ENCODE assay signal across 30 cellular contexts in the genomic region with DNA sequence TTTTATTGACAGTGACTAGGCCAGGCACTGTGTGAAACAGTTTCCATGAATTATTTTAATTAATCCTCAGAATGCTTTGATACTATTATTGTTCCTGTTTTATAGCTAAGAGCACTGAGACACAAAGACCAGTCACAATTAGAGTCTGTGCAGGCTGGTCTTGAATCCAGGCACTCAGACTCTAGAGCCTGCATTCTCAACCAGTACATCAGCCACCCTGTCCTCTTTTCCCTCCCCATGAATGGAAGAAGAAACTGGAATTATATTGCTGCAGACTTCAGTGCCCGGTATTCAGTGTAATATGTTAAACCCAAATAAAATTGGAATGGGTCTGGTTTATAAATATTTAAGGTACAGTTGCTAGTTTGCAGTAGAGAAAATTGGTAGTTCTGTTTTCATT.
"Had no signal": no experiment of that assay in that cellular context is flagged by ENCODE, and none has a peak within 500 bp of the region (broad histone marks: within the 10 kb centered on the region; RNA-seq: fewer than 3 reads in every experiment).

No MANE protein-coding gene starts in this region.

- H3K4me3 ChIP-seq: MG63, Peyer's patch, SJCRH30 had no signal

- H3K36me3 ChIP-seq: MG63, Peyer's patch, SJCRH30 had no signal

- H3K4me1 Mint-ChIP-seq: activated CD8-positive, alpha-beta memory T cell treated with anti-CD3 and anti-CD28 coated beads, Interleukin-2, amount 10 ng/mL, durations not matched to agents 7 days and 5 days; activated naive CD4-positive, alpha-beta T cell treated with anti-CD3 and anti-CD28 coated beads, Interleukin-2, amount 50 U/mL, for 24 hours had no signal

- H3K4me3 Mint-ChIP-seq: activated CD8-positive, alpha-beta memory T cell treated with anti-CD3 and anti-CD28 coated beads, Interleukin-2, amount 10 ng/mL, durations not matched to agents 7 days and 5 days; activated CD8-positive, alpha-beta T cell treated with anti-CD3 and anti-CD28 coated beads, Interleukin-2, amount 10 ng/mL, durations not matched to agents 7 days and 5 days; activated naive CD4-positive, alpha-beta T cell treated with anti-CD3 and anti-CD28 coated beads, Interleukin-2, amount 50 U/mL, for 24 hours; activated T-cell treated with anti-CD3 and anti-CD28 coated beads, Interleukin-2, amount 50 U/mL, for 24 hours; activated T-helper 1 cell treated with anti-CD3 and anti-CD28 coated beads, Interleukin-12 subunit alpha, Interleukin-12 subunit beta, Interleukin-2, Interleukin-4 antibody, amounts not matched to agents 30 ng/mL and 10 ng/mL and 1 ng/mL, durations not matched to agents 14 hours and 24 hours and 36 hours; T-helper 17 cell; WTC11 had no signal

- ATAC-seq: activated CD8-positive, alpha-beta memory T cell treated with anti-CD3 and anti-CD28 coated beads, Interleukin-2, amount 10 ng/mL, durations not matched to agents 7 days and 5 days; activated CD8-positive, alpha-beta T cell treated with anti-CD3 and anti-CD28 coated beads, Interleukin-2, amount 10 ng/mL, durations not matched to agents 7 days and 5 days; T-helper 17 cell; WTC11 had no signal

- DNase-seq: activated CD4-positive, alpha-beta T cell treated with anti-CD3 and anti-CD28 coated beads for 48 hours; activated CD4-positive, alpha-beta T cell treated with anti-CD3 and anti-CD28 coated beads, Interleukin-2, amount 50 U/mL, for 4 hours; activated CD4-positive, CD25-positive, alpha-beta regulatory T cell treated with anti-CD3 and anti-CD28 coated beads, Interleukin-2, amount 50 U/mL, for 72 hours; activated CD8-positive, alpha-beta memory T cell treated with anti-CD3 and anti-CD28 coated beads, Interleukin-2, amount 10 ng/mL, durations not matched to agents 7 days and 5 days; activated CD8-positive, alpha-beta T cell treated with anti-CD3 and anti-CD28 coated beads, Interleukin-2, amount 10 ng/mL, durations not matched to agents 7 days and 5 days; activated effector memory CD4-positive, alpha-beta T cell treated with Interleukin-2 at 50 U/mL for 16 hours; activated naive CD4-positive, alpha-beta T cell; activated T-cell treated with anti-CD3 and anti-CD28 coated beads, Interleukin-2, amount 50 U/mL, for 24 hours; amygdala; cerebellar nuclear complex; MG63; MV-4-11; NCI-H1092 treated with DMSO at 0.1 percent for 48 hours; NCI-H1417 treated with DMSO at 0.1 percent for 48 hours; NCI-H1694 treated with DMSO at 0.1 percent for 48 hours; NCI-H2029 treated with DMSO at 0.1 percent for 48 hours; NCI-H345; NCI-H510A; NCI-H526 treated with DMSO at 0.1 percent for 48 hours; NK-92 treated with Interleukin-12 subunit alpha and Interleukin-12 subunit beta, amount 100 ng/mL, for 24 hours; OCI-M1; Peyer's patch; Right ventricle myocardium superior; SJCRH30; T-helper 17 cell; T-helper 9 cell had no signal

- H3K27me3 ChIP-seq: MG63, Peyer's patch, SJCRH30 had no signal

- H3K27ac ChIP-seq: Peyer's patch, RWPE1, SJCRH30 had no signal

- H3K27ac Mint-ChIP-seq: activated CD8-positive, alpha-beta memory T cell treated with anti-CD3 and anti-CD28 coated beads, Interleukin-2, amount 10 ng/mL, durations not matched to agents 7 days and 5 days; activated CD8-positive, alpha-beta T cell treated with anti-CD3 and anti-CD28 coated beads, Interleukin-2, amount 10 ng/mL, durations not matched to agents 7 days and 5 days; activated naive CD4-positive, alpha-beta T cell treated with anti-CD3 and anti-CD28 coated beads, Interleukin-2, amount 50 U/mL, for 24 hours; activated T-cell treated with anti-CD3 and anti-CD28 coated beads, Interleukin-2, amount 50 U/mL, for 24 hours; activated T-helper 1 cell treated with anti-CD3 and anti-CD28 coated beads, Interleukin-12 subunit alpha, Interleukin-12 subunit beta, Interleukin-2, Interleukin-4 antibody, amounts not matched to agents 30 ng/mL and 10 ng/mL and 1 ng/mL, durations not matched to agents 14 hours and 24 hours and 36 hours; T-helper 17 cell had no signal

- H3K9me3 ChIP-seq: MG63, Peyer's patch, SJCRH30 had no signal

- H3K9me3 Mint-ChIP-seq: activated naive CD4-positive, alpha-beta T cell treated with anti-CD3 and anti-CD28 coated beads, Interleukin-2, amount 50 U/mL, for 24 hours had no signal

- H3K27me3 Mint-ChIP-seq: activated CD8-positive, alpha-beta memory T cell treated with anti-CD3 and anti-CD28 coated beads, Interleukin-2, amount 10 ng/mL, durations not matched to agents 7 days and 5 days; activated naive CD4-positive, alpha-beta T cell treated with anti-CD3 and anti-CD28 coated beads, Interleukin-2, amount 50 U/mL, for 24 hours; activated T-cell treated with anti-CD3 and anti-CD28 coated beads, Interleukin-2, amount 50 U/mL, for 24 hours; T-helper 17 cell had no signal

- H3K4me1 ChIP-seq: Peyer's patch, SJCRH30 had no signal
